ENCODE assay signal across 19 cellular contexts in genomic region chr11:1422481-1422880, GRCh38. TPM values are rescaled to one million over a fixed set of nuclear protein-coding genes. Genes with fewer than 3 reads are reported as not detected.
DNase-seq lines count a peak whose midpoint lies in the region; ATAC-seq and TF ChIP-seq lines count a peak whose summit lies in the region.
"Had no signal": no experiment of that assay in that cellular context is flagged by ENCODE, and none has a peak within 500 bp of the region (broad histone marks: within the 10 kb centered on the region; RNA-seq: fewer than 3 reads in every experiment).

No MANE protein-coding gene starts in this region.

- TF ChIP-seq CTCF in foreskin fibroblast (IDR thresholded peaks at IDR 0.05; ENCODE audit: low read depth, low read length) = no peak

- DNase-seq in A172 (ENCODE audit: low spot score) (peak; percentile 22), HT-29 (ENCODE audit: low spot score) (peak; percentile 42), astrocyte of the hippocampus (ENCODE audit: low read depth, low spot score) (peak; percentile 42), left colon (no peak), HK-2 (ENCODE audit: unreplicated experiment) (no peak), foreskin fibroblast (no peak)
- DNase-seq in stimulated activated CD4-positive, alpha-beta T cell treated with anti-CD3 and anti-CD28 coated beads, Interleukin-15, amount 100 ng/mL, for 24 hours = no peak
- DNase-seq: activated gamma-delta T cell treated with Interleukin-2 at 50 U/mL for 16 hours; amygdala; COR-L47; effector memory CD4-positive, alpha-beta T cell; MV-4-11; NCI-H1694; NCI-H69; occipital lobe; right cardiac atrium; Right ventricle myocardium superior had no signal

- intact Hi-C loops in left colon (cut with DNase I, micrococcal nuclease) = no loop called here

- ATAC-seq in left colon (peak; percentile 25), GM19395 (IDR thresholded peaks at IDR 0.05; ENCODE audit: unreplicated experiment) (no peak)
- ATAC-seq: right cardiac atrium had no signal

- no peak overlapping the region for H3K4me3 ChIP-seq in foreskin fibroblast (ENCODE audit: low read depth in 1 of 2, low read length in 2 of 2)
- H3K4me3 ChIP-seq: lung had no signal

RNA-seq across cellular contexts. Expression of gene BRSK2, which starts 32.7 kb away (rescaled TPM):
- total RNA-seq in A172 (2014; rRNA removed; shearing (Covaris generic)) = 8.6 and 13.0 TPM in 2 replicates
- 0.52 and 0.76 TPM in 2 replicates for total RNA-seq in HT-29 (2014; rRNA removed; shearing (Covaris generic))
- under 1 TPM; 0.53 to 0.79 TPM for total RNA-seq in left colon

Comparison
In these comparisons a context has a peak if more than half of its experiments do, and no peak if none do; other contexts are left out.
1. DNase-seq: peak in A172 (single experiment), HT-29 (single experiment) and astrocyte of the hippocampus (single experiment); none in left colon (0 of 2), HK-2 (single experiment), foreskin fibroblast (0 of 2) and stimulated activated CD4-positive, alpha-beta T cell treated with anti-CD3 and anti-CD28 coated beads, Interleukin-15, amount 100 ng/mL, for 24 hours (single experiment).